Comparison of ENCODE assay signal across 1 cellular context in genomic region chr7:1555046-1555812, GRCh38.
TF ChIP-seq lines count a peak whose summit lies in the region.

No MANE protein-coding gene starts in this region.

TF ChIP-seq in HepG2, 621 proteins besides CTCF, POLR2A, EP300 and RAD21 (continued from another document and continues in another):
- no peak for TF ChIP-seq HNF4G (IDR thresholded peaks at IDR 0.05; ENCODE audit: borderline replicate concordance, low read depth, low read length)
- TF ChIP-seq HNF4G (CRISPR knock-in tag; IDR thresholded peaks at IDR 0.05; ENCODE audit: borderline replicate concordance, low read depth): peak; percentile 58; the same call in 1 of the 2 replicates
- TF ChIP-seq ZSCAN21 (CRISPR knock-in tag; IDR thresholded peaks at IDR 0.05; ENCODE audit: borderline replicate concordance): no peak
- no peak for TF ChIP-seq PRDM15 (CRISPR knock-in tag; IDR thresholded peaks at IDR 0.05)
- TF ChIP-seq ZNF510 (CRISPR knock-in tag; IDR thresholded peaks at IDR 0.05; ENCODE audit: low read depth): no peak
- TF ChIP-seq ZNF614 (CRISPR knock-in tag; IDR thresholded peaks at IDR 0.05; ENCODE audit: borderline replicate concordance): peak; percentile 46; the same call in 1 of the 2 replicates
- no peak for TF ChIP-seq ZNF569 (CRISPR knock-in tag; IDR thresholded peaks at IDR 0.05; ENCODE audit: borderline replicate concordance)
- no peak for TF ChIP-seq TCF12 (IDR thresholded peaks at IDR 0.05)
- no peak for TF ChIP-seq TCF12 (CRISPR knock-in tag; IDR thresholded peaks at IDR 0.05)
- 0 out of 2 replicates have a peak, but pooled peaks have one; percentile 53 for TF ChIP-seq ZNF747 (CRISPR knock-in tag; IDR thresholded peaks at IDR 0.05; ENCODE audit: borderline replicate concordance)
- TF ChIP-seq PCBP1 (IDR thresholded peaks at IDR 0.05; ENCODE audit: borderline replicate concordance, low read depth, low read length): no peak
- 0 out of 2 replicates have a peak, but pooled peaks have one; percentile 66 for TF ChIP-seq MAZ (IDR thresholded peaks at IDR 0.05; ENCODE audit: borderline replicate concordance, low read depth, low read length)
- peak; percentile 88; the same call in 1 of the 2 replicates for TF ChIP-seq MAZ (CRISPR knock-in tag; IDR thresholded peaks at IDR 0.05; ENCODE audit: low read depth)
- no peak for TF ChIP-seq MED13 (CRISPR knock-in tag; IDR thresholded peaks at IDR 0.05)
- TF ChIP-seq PLRG1 (conservative IDR thresholded peaks at IDR 0.05): no peak
- TF ChIP-seq ZNF350 (CRISPR knock-in tag; IDR thresholded peaks at IDR 0.05; ENCODE audit: borderline replicate concordance, low read depth): no peak
- peak; percentile 50; the same call in 1 of the 2 replicates for TF ChIP-seq ARID4A (CRISPR knock-in tag; IDR thresholded peaks at IDR 0.05; ENCODE audit: borderline replicate concordance)
- TF ChIP-seq HNRNPLL (IDR thresholded peaks at IDR 0.05; ENCODE audit: low read depth, low read length, poor library complexity, severe bottlenecking): no peak
- TF ChIP-seq TMF1 (CRISPR knock-in tag; IDR thresholded peaks at IDR 0.05; ENCODE audit: low read depth): no peak
- no peak for TF ChIP-seq JARID2 (CRISPR knock-in tag; IDR thresholded peaks at IDR 0.05; ENCODE audit: insufficient replicate concordance)
- TF ChIP-seq MAX (IDR thresholded peaks at IDR 0.05): peak; percentile 61; the same call in 1 of the 2 replicates
- no peak; a peak in 1 of 4 replicates for TF ChIP-seq HMGXB4 (CRISPR knock-in tag; IDR thresholded peaks at IDR 0.05; ENCODE audit: borderline replicate concordance in 1 of 2, low read depth in 1 of 2)
- no peak for TF ChIP-seq ZBTB1 (CRISPR knock-in tag; IDR thresholded peaks at IDR 0.05; ENCODE audit: borderline replicate concordance)
- TF ChIP-seq MXD1 (CRISPR knock-in tag; IDR thresholded peaks at IDR 0.05): peak; percentile 43; the same call in 1 of the 2 replicates
- TF ChIP-seq GLMP (CRISPR knock-in tag; IDR thresholded peaks at IDR 0.05; ENCODE audit: borderline replicate concordance): no peak
- TF ChIP-seq XRCC5 (optimal IDR thresholded peaks at IDR 0.05; ENCODE audit: low read length): no peak
- TF ChIP-seq ZNF572 (CRISPR knock-in tag; IDR thresholded peaks at IDR 0.05): no peak
- no peak for TF ChIP-seq CBX2 (IDR thresholded peaks at IDR 0.05; ENCODE audit: low read depth, low read length)
- TF ChIP-seq CBX2 (CRISPR knock-in tag; IDR thresholded peaks at IDR 0.05; ENCODE audit: low read depth): no peak
- no peak; the same call in 1 of the 2 replicates for TF ChIP-seq ZNF605 (CRISPR knock-in tag; IDR thresholded peaks at IDR 0.05)
- no peak for TF ChIP-seq ZNF597 (CRISPR knock-in tag; IDR thresholded peaks at IDR 0.05)
- TF ChIP-seq HIVEP1 (CRISPR knock-in tag; IDR thresholded peaks at IDR 0.05): no peak; the same call in none of the 2 replicates
- TF ChIP-seq RARG (CRISPR knock-in tag; IDR thresholded peaks at IDR 0.05; ENCODE audit: low read depth): no peak
- TF ChIP-seq SALL1 (CRISPR knock-in tag; IDR thresholded peaks at IDR 0.05): peak; percentile 78
- TF ChIP-seq ZNF414 (CRISPR knock-in tag; IDR thresholded peaks at IDR 0.05): peak; percentile 76; the same call in 1 of the 2 replicates
- TF ChIP-seq PCBP2 (optimal IDR thresholded peaks at IDR 0.05; ENCODE audit: low read depth, low read length, poor library complexity, severe bottlenecking): no peak
- no peak for TF ChIP-seq ZNF800 (CRISPR knock-in tag; IDR thresholded peaks at IDR 0.05)
- peak; percentile 93; the same call in 1 of the 2 replicates for TF ChIP-seq TFAP4 (IDR thresholded peaks at IDR 0.05; ENCODE audit: borderline replicate concordance, low read depth)
- TF ChIP-seq IKZF5 (CRISPR knock-in tag; IDR thresholded peaks at IDR 0.05): no peak; the same call in 1 of the 2 replicates
- TF ChIP-seq ZNF703 (CRISPR knock-in tag; IDR thresholded peaks at IDR 0.05; ENCODE audit: borderline replicate concordance): no peak
- TF ChIP-seq HNF1B (CRISPR knock-in tag; IDR thresholded peaks at IDR 0.05): no peak
